Comparison of ENCODE assay signal across 8 cellular contexts in genomic region chr16:67874147-67874771, GRCh38. TPM values are rescaled to one million over a fixed set of nuclear protein-coding genes. Genes with fewer than 3 reads are reported as not detected.
DNase-seq lines count a peak whose midpoint lies in the region; ATAC-seq lines count a peak whose summit lies in the region.

No MANE protein-coding gene starts in this region.

- no peaks in the 10 kb centered on the region for H3K27me3 ChIP-seq in iPS-20b (ENCODE audit: insufficient read depth, low read length)

- ATAC-seq in stimulated activated naive CD8-positive, alpha-beta T cell treated with anti-CD3 and anti-CD28 coated beads, Interleukin-15, amount 100 ng/mL, for 72 hours = no peak
- ATAC-seq in GM18868 (IDR thresholded peaks at IDR 0.05; ENCODE audit: unreplicated experiment) = no peak

- H3K27me3 Mint-ChIP-seq in T-helper 2 cell treated with Interferon-gamma antibody and Interleukin-4, amounts not matched to agents 5 μg/mL and 100 μg/mL, for 36 hours (ENCODE audit: low read depth) = no peaks in the 10 kb centered on the region
- H3K27me3 Mint-ChIP-seq in activated T-helper 1 cell treated with anti-CD3 and anti-CD28 coated beads, Interleukin-12 subunit alpha, Interleukin-12 subunit beta, Interleukin-2, Interleukin-4 antibody, amounts not matched to agents 30 ng/mL and 10 ng/mL and 1 ng/mL, durations not matched to agents 14 hours and 24 hours and 36 hours (ENCODE audit: insufficient read depth) = no peaks in the 10 kb centered on the region
- H3K27me3 Mint-ChIP-seq in stimulated activated naive CD8-positive, alpha-beta T cell treated with anti-CD3 and anti-CD28 coated beads, Interleukin-15, amount 100 ng/mL, for 72 hours = no peaks in the 10 kb centered on the region

- H3K36me3 ChIP-seq in iPS-20b (ENCODE audit: insufficient read depth, low read depth, low read length) = peaks cover 55% of the 10 kb centered on the region

- H3K36me3 Mint-ChIP-seq in T-helper 2 cell treated with Interferon-gamma antibody and Interleukin-4, amounts not matched to agents 5 μg/mL and 100 μg/mL, for 36 hours (ENCODE audit: low read depth) = peaks cover 42% of the 10 kb centered on the region
- peaks cover 42% of the 10 kb centered on the region for H3K36me3 Mint-ChIP-seq in activated T-helper 1 cell treated with anti-CD3 and anti-CD28 coated beads, Interleukin-12 subunit alpha, Interleukin-12 subunit beta, Interleukin-2, Interleukin-4 antibody, amounts not matched to agents 30 ng/mL and 10 ng/mL and 1 ng/mL, durations not matched to agents 14 hours and 24 hours and 36 hours (ENCODE audit: low read depth)

- H3K4me1 Mint-ChIP-seq in T-helper 2 cell treated with Interferon-gamma antibody and Interleukin-4, amounts not matched to agents 5 μg/mL and 100 μg/mL, for 36 hours (ENCODE audit: low read depth) = peaks cover 24% of the 10 kb centered on the region
- peaks cover 35% of the 10 kb centered on the region for H3K4me1 Mint-ChIP-seq in activated T-helper 1 cell treated with anti-CD3 and anti-CD28 coated beads, Interleukin-12 subunit alpha, Interleukin-12 subunit beta, Interleukin-2, Interleukin-4 antibody, amounts not matched to agents 30 ng/mL and 10 ng/mL and 1 ng/mL, durations not matched to agents 14 hours and 24 hours and 36 hours (ENCODE audit: low read depth)
- H3K4me1 Mint-ChIP-seq in stimulated activated naive CD8-positive, alpha-beta T cell treated with anti-CD3 and anti-CD28 coated beads, Interleukin-15, amount 100 ng/mL, for 72 hours = peaks cover 36% of the 10 kb centered on the region

- 0 out of 2 replicates have a peak, but pooled peaks cover 9% of the 10 kb centered on the region for H3K4me1 ChIP-seq in iPS-20b (ENCODE audit: insufficient read depth, low read length)

- peak overlapping the region; percentile 91 for H3K4me3 Mint-ChIP-seq in T-helper 2 cell treated with Interferon-gamma antibody and Interleukin-4, amounts not matched to agents 5 μg/mL and 100 μg/mL, for 36 hours
- peak overlapping the region; percentile 88 for H3K4me3 Mint-ChIP-seq in activated T-helper 1 cell treated with anti-CD3 and anti-CD28 coated beads, Interleukin-12 subunit alpha, Interleukin-12 subunit beta, Interleukin-2, Interleukin-4 antibody, amounts not matched to agents 30 ng/mL and 10 ng/mL and 1 ng/mL, durations not matched to agents 14 hours and 24 hours and 36 hours
- H3K4me3 Mint-ChIP-seq in stimulated activated naive CD8-positive, alpha-beta T cell treated with anti-CD3 and anti-CD28 coated beads, Interleukin-15, amount 100 ng/mL, for 72 hours = peak overlapping the region; percentile 76 to 94

- H3K27ac Mint-ChIP-seq in T-helper 2 cell treated with Interferon-gamma antibody and Interleukin-4, amounts not matched to agents 5 μg/mL and 100 μg/mL, for 36 hours = peak overlapping the region; percentile 94
- peak overlapping the region; percentile 81 for H3K27ac Mint-ChIP-seq in activated T-helper 1 cell treated with anti-CD3 and anti-CD28 coated beads, Interleukin-12 subunit alpha, Interleukin-12 subunit beta, Interleukin-2, Interleukin-4 antibody, amounts not matched to agents 30 ng/mL and 10 ng/mL and 1 ng/mL, durations not matched to agents 14 hours and 24 hours and 36 hours
- peak overlapping the region; percentile 96 for H3K27ac Mint-ChIP-seq in stimulated activated naive CD8-positive, alpha-beta T cell treated with anti-CD3 and anti-CD28 coated beads, Interleukin-15, amount 100 ng/mL, for 72 hours

- no peak for DNase-seq in T-helper 2 cell treated with Interferon-gamma antibody and Interleukin-4, amounts not matched to agents 5 μg/mL and 100 μg/mL, for 36 hours (ENCODE audit: low spot score)
- DNase-seq in T-helper 2 cell = no peak
- DNase-seq in activated T-helper 1 cell treated with anti-CD3 and anti-CD28 coated beads, Interleukin-12 subunit alpha, Interleukin-12 subunit beta, Interleukin-2, Interleukin-4 antibody, amounts not matched to agents 30 ng/mL and 10 ng/mL and 1 ng/mL, durations not matched to agents 14 hours and 24 hours and 36 hours (ENCODE audit: low spot score) = no peak
- no peak for DNase-seq in stimulated activated naive CD8-positive, alpha-beta T cell treated with anti-CD3 and anti-CD28 coated beads, Interleukin-15, amount 100 ng/mL, for 72 hours
- no peak for DNase-seq in HT-29 (ENCODE audit: low spot score)
- DNase-seq in caudate nucleus (lab: John Stamatoyannopoulos, UW) = no peak

- H3K9me3 Mint-ChIP-seq in T-helper 2 cell treated with Interferon-gamma antibody and Interleukin-4, amounts not matched to agents 5 μg/mL and 100 μg/mL, for 36 hours = no peaks in the 10 kb centered on the region
- H3K9me3 Mint-ChIP-seq in activated T-helper 1 cell treated with anti-CD3 and anti-CD28 coated beads, Interleukin-12 subunit alpha, Interleukin-12 subunit beta, Interleukin-2, Interleukin-4 antibody, amounts not matched to agents 30 ng/mL and 10 ng/mL and 1 ng/mL, durations not matched to agents 14 hours and 24 hours and 36 hours = no peaks in the 10 kb centered on the region
- no peaks in the 10 kb centered on the region for H3K9me3 Mint-ChIP-seq in stimulated activated naive CD8-positive, alpha-beta T cell treated with anti-CD3 and anti-CD28 coated beads, Interleukin-15, amount 100 ng/mL, for 72 hours

- H3K4me3 ChIP-seq in iPS-20b (ENCODE audit: low read length) = peak overlapping the region; percentile 92

- H3K9ac ChIP-seq in iPS-20b (ENCODE audit: low read depth, low read length) = peak overlapping the region; percentile 85

- H3K27ac ChIP-seq in iPS-20b (ENCODE audit: low read length) (no peak overlapping the region), caudate nucleus (ENCODE audit: low read depth, low read length) (no peak overlapping the region)

- no peaks in the 10 kb centered on the region for H3K9me3 ChIP-seq in iPS-20b (ENCODE audit: insufficient read depth, low read depth, low read length)

- intact Hi-C loops in activated T-helper 1 cell treated with anti-CD3 and anti-CD28 coated beads, Interleukin-12 subunit alpha, Interleukin-12 subunit beta, Interleukin-2, Interleukin-4 antibody, amounts not matched to agents 30 ng/mL and 10 ng/mL and 1 ng/mL, durations not matched to agents 14 hours and 24 hours and 36 hours (cut with micrococcal nuclease) = loop anchor here (5.0 kb wide), 1 partner anchor 42 kb away; no protein-coding TSS in a partner anchor

RNA-seq across cellular contexts. Expression of gene EDC4, which starts 1.4 kb away (rescaled TPM):
- 115 and 128 TPM in 2 replicates for total RNA-seq in activated T-helper 1 cell treated with anti-CD3 and anti-CD28 coated beads, Interleukin-12 subunit alpha, Interleukin-12 subunit beta, Interleukin-2, Interleukin-4 antibody, amounts not matched to agents 30 ng/mL and 10 ng/mL and 1 ng/mL, durations not matched to agents 14 hours and 24 hours and 36 hours
- total RNA-seq in HT-29 (2014; rRNA removed; shearing (Covaris generic)) = 107 and 121 TPM in 2 replicates

RNA-seq across cellular contexts. Expression of gene NRN1L, which starts 10.4 kb away (rescaled TPM):
- total RNA-seq in activated T-helper 1 cell treated with anti-CD3 and anti-CD28 coated beads, Interleukin-12 subunit alpha, Interleukin-12 subunit beta, Interleukin-2, Interleukin-4 antibody, amounts not matched to agents 30 ng/mL and 10 ng/mL and 1 ng/mL, durations not matched to agents 14 hours and 24 hours and 36 hours = 0.65 and 0.76 TPM in 2 replicates
- total RNA-seq in HT-29 (2014; rRNA removed; shearing (Covaris generic)) = 0.64 and 2.5 TPM in 2 replicates

RNA-seq across cellular contexts. Expression of gene PSKH1, which starts 18.8 kb away (rescaled TPM):
- total RNA-seq in activated T-helper 1 cell treated with anti-CD3 and anti-CD28 coated beads, Interleukin-12 subunit alpha, Interleukin-12 subunit beta, Interleukin-2, Interleukin-4 antibody, amounts not matched to agents 30 ng/mL and 10 ng/mL and 1 ng/mL, durations not matched to agents 14 hours and 24 hours and 36 hours = 17.8 TPM in 2 replicates
- total RNA-seq in HT-29 (2014; rRNA removed; shearing (Covaris generic)) = 11.5 and 15.1 TPM in 2 replicates

RNA-seq across cellular contexts. Expression of gene CENPT, which starts 26.8 kb away (rescaled TPM):
- 41.6 and 45.0 TPM in 2 replicates for total RNA-seq in activated T-helper 1 cell treated with anti-CD3 and anti-CD28 coated beads, Interleukin-12 subunit alpha, Interleukin-12 subunit beta, Interleukin-2, Interleukin-4 antibody, amounts not matched to agents 30 ng/mL and 10 ng/mL and 1 ng/mL, durations not matched to agents 14 hours and 24 hours and 36 hours
- total RNA-seq in HT-29 (2014; rRNA removed; shearing (Covaris generic)) = 42.8 and 43.2 TPM in 2 replicates

RNA-seq across cellular contexts. Expression of gene NUTF2, which starts 27.5 kb away (rescaled TPM):
- total RNA-seq in activated T-helper 1 cell treated with anti-CD3 and anti-CD28 coated beads, Interleukin-12 subunit alpha, Interleukin-12 subunit beta, Interleukin-2, Interleukin-4 antibody, amounts not matched to agents 30 ng/mL and 10 ng/mL and 1 ng/mL, durations not matched to agents 14 hours and 24 hours and 36 hours = 183 and 186 TPM in 2 replicates
- total RNA-seq in HT-29 (2014; rRNA removed; shearing (Covaris generic)) = 158 and 183 TPM in 2 replicates
